ENCODE assay signal across 2 cellular contexts in the genomic region with DNA sequence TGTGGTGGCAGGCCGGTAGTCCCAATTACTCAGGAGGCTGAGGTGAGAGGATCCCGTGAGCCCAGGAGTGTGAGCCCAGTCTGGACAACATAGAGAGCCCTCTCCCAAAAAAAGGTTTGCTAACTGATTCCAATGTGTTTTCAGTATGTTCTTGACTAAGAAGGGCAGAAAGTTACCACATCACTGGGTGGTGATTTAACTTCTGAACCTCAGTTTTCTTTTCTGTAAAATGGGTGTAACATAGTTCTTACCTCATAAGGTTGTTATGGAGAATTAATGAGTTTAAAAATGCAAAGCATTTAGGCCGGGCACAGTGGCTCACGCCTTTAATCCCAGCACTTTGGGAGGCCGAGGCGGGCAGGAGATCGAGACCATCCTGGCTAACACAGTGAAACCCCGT.
TF ChIP-seq lines count a peak whose summit lies in the region.

No MANE protein-coding gene starts in this region.

TF ChIP-seq in HepG2, 621 proteins besides CTCF, POLR2A, EP300 and RAD21:
- TF ChIP-seq ZNF629 (CRISPR knock-in tag; conservative IDR thresholded peaks at IDR 0.05) = peak; percentile 83
- TF ChIP-seq, protein P1, sequence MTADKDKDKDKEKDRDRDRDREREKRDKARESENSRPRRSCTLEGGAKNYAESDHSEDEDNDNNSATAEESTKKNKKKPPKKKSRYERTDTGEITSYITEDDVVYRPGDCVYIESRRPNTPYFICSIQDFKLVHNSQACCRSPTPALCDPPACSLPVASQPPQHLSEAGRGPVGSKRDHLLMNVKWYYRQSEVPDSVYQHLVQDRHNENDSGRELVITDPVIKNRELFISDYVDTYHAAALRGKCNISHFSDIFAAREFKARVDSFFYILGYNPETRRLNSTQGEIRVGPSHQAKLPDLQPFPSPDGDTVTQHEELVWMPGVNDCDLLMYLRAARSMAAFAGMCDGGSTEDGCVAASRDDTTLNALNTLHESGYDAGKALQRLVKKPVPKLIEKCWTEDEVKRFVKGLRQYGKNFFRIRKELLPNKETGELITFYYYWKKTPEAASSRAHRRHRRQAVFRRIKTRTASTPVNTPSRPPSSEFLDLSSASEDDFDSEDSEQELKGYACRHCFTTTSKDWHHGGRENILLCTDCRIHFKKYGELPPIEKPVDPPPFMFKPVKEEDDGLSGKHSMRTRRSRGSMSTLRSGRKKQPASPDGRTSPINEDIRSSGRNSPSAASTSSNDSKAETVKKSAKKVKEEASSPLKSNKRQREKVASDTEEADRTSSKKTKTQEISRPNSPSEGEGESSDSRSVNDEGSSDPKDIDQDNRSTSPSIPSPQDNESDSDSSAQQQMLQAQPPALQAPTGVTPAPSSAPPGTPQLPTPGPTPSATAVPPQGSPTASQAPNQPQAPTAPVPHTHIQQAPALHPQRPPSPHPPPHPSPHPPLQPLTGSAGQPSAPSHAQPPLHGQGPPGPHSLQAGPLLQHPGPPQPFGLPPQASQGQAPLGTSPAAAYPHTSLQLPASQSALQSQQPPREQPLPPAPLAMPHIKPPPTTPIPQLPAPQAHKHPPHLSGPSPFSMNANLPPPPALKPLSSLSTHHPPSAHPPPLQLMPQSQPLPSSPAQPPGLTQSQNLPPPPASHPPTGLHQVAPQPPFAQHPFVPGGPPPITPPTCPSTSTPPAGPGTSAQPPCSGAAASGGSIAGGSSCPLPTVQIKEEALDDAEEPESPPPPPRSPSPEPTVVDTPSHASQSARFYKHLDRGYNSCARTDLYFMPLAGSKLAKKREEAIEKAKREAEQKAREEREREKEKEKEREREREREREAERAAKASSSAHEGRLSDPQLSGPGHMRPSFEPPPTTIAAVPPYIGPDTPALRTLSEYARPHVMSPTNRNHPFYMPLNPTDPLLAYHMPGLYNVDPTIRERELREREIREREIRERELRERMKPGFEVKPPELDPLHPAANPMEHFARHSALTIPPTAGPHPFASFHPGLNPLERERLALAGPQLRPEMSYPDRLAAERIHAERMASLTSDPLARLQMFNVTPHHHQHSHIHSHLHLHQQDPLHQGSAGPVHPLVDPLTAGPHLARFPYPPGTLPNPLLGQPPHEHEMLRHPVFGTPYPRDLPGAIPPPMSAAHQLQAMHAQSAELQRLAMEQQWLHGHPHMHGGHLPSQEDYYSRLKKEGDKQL (CRISPR knock-in tag; IDR thresholded peaks at IDR 0.05; ENCODE audit: low read depth) = no peak

TF ChIP-seq in H1, 55 proteins besides CTCF, POLR2A, EP300 and RAD21:
- TF ChIP-seq KDM1A (IDR thresholded peaks at IDR 0.05; ENCODE audit: borderline replicate concordance, low read length) = peak; percentile 69; the same call in 1 of the 2 replicates
- no peak for TF ChIP-seq CREB1 (IDR thresholded peaks at IDR 0.05)
TF ChIP-seq in H1: peak in this region for 1.
